Comparison of ENCODE assay signal across 27 cellular contexts in the genomic region with DNA sequence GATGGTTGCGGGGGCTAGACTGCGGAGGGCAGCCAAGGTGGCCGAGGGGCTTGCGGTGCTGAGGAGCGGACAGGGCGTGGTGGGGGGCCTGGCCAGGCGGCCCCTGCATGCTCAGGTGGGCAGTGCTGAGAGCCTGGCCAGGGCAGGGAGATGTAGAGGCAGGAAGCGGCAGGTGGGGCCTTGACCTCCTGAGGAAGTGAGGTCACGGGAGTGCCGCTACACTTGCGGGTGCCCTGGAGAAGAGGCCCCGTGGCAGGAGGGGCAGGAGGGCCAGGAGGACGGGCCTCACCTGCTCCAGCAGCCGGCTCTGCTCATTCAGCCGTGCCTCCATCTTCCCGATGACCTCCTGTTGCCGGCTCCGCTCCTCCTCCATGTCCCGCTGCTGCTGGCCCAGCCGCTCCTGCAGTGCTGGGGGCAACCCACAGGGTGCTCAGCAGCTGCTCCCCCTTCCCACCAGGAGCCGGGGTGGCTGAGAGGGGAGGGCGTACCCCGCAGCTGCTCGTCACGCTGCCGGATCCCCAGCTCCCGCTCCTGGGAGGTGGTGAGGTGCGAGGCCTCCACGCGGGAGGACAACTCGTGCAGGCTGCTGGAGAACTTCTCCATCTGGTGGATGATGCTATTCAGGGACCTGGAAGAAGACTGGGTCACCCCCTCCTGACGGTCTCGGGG. TPM values are rescaled to one million over a fixed set of nuclear protein-coding genes. Genes with fewer than 3 reads are reported as not detected.
A peak's percentile ranks its signal among the peaks of the same experiment; 100 is the strongest.
DNase-seq lines count a peak whose midpoint lies in the region; ATAC-seq and TF ChIP-seq lines count a peak whose summit lies in the region.
"Had no signal": no experiment of that assay in that cellular context is flagged by ENCODE, and none has a peak within 500 bp of the region (broad histone marks: within the 10 kb centered on the region; RNA-seq: fewer than 3 reads in every experiment).

No MANE protein-coding gene starts in this region.

- CTCF ChIA-PET in activated naive CD4-positive, alpha-beta T cell treated with anti-CD3 and anti-CD28 coated beads, Interleukin-2, amount 10 ng/mL, durations not matched to agents 7 days and 5 days (lab: Charles Lee) = interaction anchor here (1.0 to 1.4 kb wide), 3 partner anchors 10 to 97 kb away, joined by 3 to 4 read pairs (median 4); no protein-coding TSS in a partner anchor

- H3K4me3 Mint-ChIP-seq in activated naive CD4-positive, alpha-beta T cell treated with anti-CD3 and anti-CD28 coated beads, Interleukin-2, amount 10 ng/mL, durations not matched to agents 7 days and 5 days = no peak overlapping the region
- peak overlapping the region in 1 of 2 donors; percentile 44 for H3K4me3 Mint-ChIP-seq in effector memory CD8-positive, alpha-beta T cell
- H3K4me3 Mint-ChIP-seq in type B pancreatic cell (no peak overlapping the region), progenitor cell of endocrine pancreas (ENCODE audit: low read depth) (no peak overlapping the region)
- H3K4me3 Mint-ChIP-seq: activated naive CD8-positive, alpha-beta T cell treated with anti-CD3 and anti-CD28 coated beads for 36 hours; neural progenitor cell had no signal

- H3K27ac Mint-ChIP-seq in activated naive CD4-positive, alpha-beta T cell treated with anti-CD3 and anti-CD28 coated beads, Interleukin-2, amount 50 U/mL, for 72 hours = peak overlapping the region; percentile 9 to 56
- H3K27ac Mint-ChIP-seq in activated naive CD4-positive, alpha-beta T cell treated with anti-CD3 and anti-CD28 coated beads, Interleukin-2, amount 10 ng/mL, durations not matched to agents 7 days and 5 days = no peak overlapping the region
- peak overlapping the region; percentile 32 to 92 for H3K27ac Mint-ChIP-seq in effector memory CD8-positive, alpha-beta T cell
- peak overlapping the region; percentile 42 for H3K27ac Mint-ChIP-seq in type B pancreatic cell
- H3K27ac Mint-ChIP-seq in progenitor cell of endocrine pancreas = no peak overlapping the region
- H3K27ac Mint-ChIP-seq: activated naive CD8-positive, alpha-beta T cell treated with anti-CD3 and anti-CD28 coated beads for 36 hours; neural progenitor cell had no signal

- no peaks in the 10 kb centered on the region for H3K36me3 Mint-ChIP-seq in activated naive CD4-positive, alpha-beta T cell treated with anti-CD3 and anti-CD28 coated beads, Interleukin-2, amount 50 U/mL, for 72 hours
- H3K36me3 Mint-ChIP-seq in activated naive CD4-positive, alpha-beta T cell treated with anti-CD3 and anti-CD28 coated beads, Interleukin-2, amount 10 ng/mL, durations not matched to agents 7 days and 5 days = no peaks in the 10 kb centered on the region
- no peaks in the 10 kb centered on the region for H3K36me3 Mint-ChIP-seq in effector memory CD8-positive, alpha-beta T cell (ENCODE audit: insufficient read depth)
- H3K36me3 Mint-ChIP-seq in type B pancreatic cell (peaks cover 4% of the 10 kb centered on the region), progenitor cell of endocrine pancreas (ENCODE audit: insufficient read depth) (peaks cover 4% of the 10 kb centered on the region)

- ATAC-seq in activated naive CD4-positive, alpha-beta T cell treated with anti-CD3 and anti-CD28 coated beads, Interleukin-2, amount 50 U/mL, for 72 hours = no peak
- peak; percentile 70 for ATAC-seq in effector memory CD8-positive, alpha-beta T cell (replicated peaks)
- ATAC-seq in GM19023 (IDR thresholded peaks at IDR 0.05; ENCODE audit: unreplicated experiment) = no peak
- ATAC-seq: left ventricle myocardium superior, PC-3, sciatic nerve had no signal

- no peak for DNase-seq in activated naive CD4-positive, alpha-beta T cell treated with anti-CD3 and anti-CD28 coated beads, Interleukin-2, amount 50 U/mL, for 72 hours (ENCODE audit: low spot score in 2 of 2)
- DNase-seq in activated naive CD4-positive, alpha-beta T cell treated with anti-CD3 and anti-CD28 coated beads, Interleukin-2, amount 10 ng/mL, durations not matched to agents 7 days and 5 days = no peak
- no peak for DNase-seq in effector memory CD8-positive, alpha-beta T cell
- DNase-seq in type B pancreatic cell (ENCODE audit: extremely low spot score, unreplicated experiment) (no peak), iPS-NIHi7 (ENCODE audit: extremely low spot score) (no peak), progenitor cell of endocrine pancreas (ENCODE audit: low spot score, unreplicated experiment) (no peak)
- DNase-seq: activated CD4-positive, CD25-positive, alpha-beta regulatory T cell treated with anti-CD3 and anti-CD28 coated beads, Interleukin-2, amount 50 U/mL, for 72 hours; activated effector memory CD4-positive, alpha-beta T cell treated with Interleukin-2 at 50 U/mL for 16 hours; activated naive CD8-positive, alpha-beta T cell treated with anti-CD3 and anti-CD28 coated beads for 36 hours; caudate nucleus; COR-L47; cortex of kidney; DMS79; GDM1; GM23248; head of caudate nucleus; left ventricle myocardium superior; NCI-H1105 treated with DMSO at 0.1 percent for 48 hours; NCI-H187 treated with DMSO at 0.1 percent for 48 hours; PC-3; SK-N-SH; stomach had no signal

- no peak for TF ChIP-seq CTCF in type B pancreatic cell (conservative IDR thresholded peaks at IDR 0.05)
- TF ChIP-seq CTCF in progenitor cell of endocrine pancreas (IDR thresholded peaks at IDR 0.05; ENCODE audit: unreplicated experiment) = no peak

- H3K9me3 Mint-ChIP-seq in activated naive CD4-positive, alpha-beta T cell treated with anti-CD3 and anti-CD28 coated beads, Interleukin-2, amount 50 U/mL, for 72 hours = no peaks in the 10 kb centered on the region
- no peaks in the 10 kb centered on the region for H3K9me3 Mint-ChIP-seq in activated naive CD4-positive, alpha-beta T cell treated with anti-CD3 and anti-CD28 coated beads, Interleukin-2, amount 10 ng/mL, durations not matched to agents 7 days and 5 days
- no peaks in the 10 kb centered on the region for H3K9me3 Mint-ChIP-seq in effector memory CD8-positive, alpha-beta T cell
- H3K9me3 Mint-ChIP-seq in type B pancreatic cell (no peaks in the 10 kb centered on the region), progenitor cell of endocrine pancreas (ENCODE audit: low read depth) (no peaks in the 10 kb centered on the region)
- H3K9me3 Mint-ChIP-seq: activated naive CD8-positive, alpha-beta T cell treated with anti-CD3 and anti-CD28 coated beads for 36 hours; neural progenitor cell had no signal

- H3K27me3 Mint-ChIP-seq in activated naive CD4-positive, alpha-beta T cell treated with anti-CD3 and anti-CD28 coated beads, Interleukin-2, amount 10 ng/mL, durations not matched to agents 7 days and 5 days = no peaks in the 10 kb centered on the region
- no peaks in the 10 kb centered on the region for H3K27me3 Mint-ChIP-seq in effector memory CD8-positive, alpha-beta T cell
- H3K27me3 Mint-ChIP-seq in type B pancreatic cell = no peaks in the 10 kb centered on the region
- H3K27me3 Mint-ChIP-seq in progenitor cell of endocrine pancreas = no peaks in the 10 kb centered on the region
- H3K27me3 Mint-ChIP-seq: activated naive CD8-positive, alpha-beta T cell treated with anti-CD3 and anti-CD28 coated beads for 36 hours had no signal

- H3K27ac ChIP-seq in KOPT-K1 (ENCODE audit: low read depth, low read length, poor library complexity, severe bottlenecking) = peak overlapping the region; percentile 31
- H3K27ac ChIP-seq: GM23248, neural progenitor cell, stomach, vagina had no signal

- peaks cover 7% of the 10 kb centered on the region for H3K4me1 Mint-ChIP-seq in activated naive CD4-positive, alpha-beta T cell treated with anti-CD3 and anti-CD28 coated beads, Interleukin-2, amount 10 ng/mL, durations not matched to agents 7 days and 5 days
- H3K4me1 Mint-ChIP-seq in effector memory CD8-positive, alpha-beta T cell (ENCODE audit: low read depth in 2 of 2) = peaks cover 0 to 8% of the 10 kb centered on the region in 2 donors
- H3K4me1 Mint-ChIP-seq in type B pancreatic cell (ENCODE audit: unreplicated experiment) (peaks cover 4% of the 10 kb centered on the region), progenitor cell of endocrine pancreas (ENCODE audit: low read depth) (no peaks in the 10 kb centered on the region)
- H3K4me1 Mint-ChIP-seq: activated naive CD8-positive, alpha-beta T cell treated with anti-CD3 and anti-CD28 coated beads for 36 hours; neural progenitor cell had no signal

- peaks cover 62% of the 10 kb centered on the region for H3K36me3 ChIP-seq in KOPT-K1 (ENCODE audit: insufficient read depth, low read length)
- H3K36me3 ChIP-seq: neural progenitor cell, vagina had no signal

- no peaks in the 10 kb centered on the region for H3K9me3 ChIP-seq in KOPT-K1 (ENCODE audit: insufficient read depth, low read length, poor library complexity, severe bottlenecking)
- H3K9me3 ChIP-seq: SK-N-SH, stomach, vagina had no signal

RNA-seq across cellular contexts. Expression of gene MRPL38, which starts 12.9 kb away (rescaled TPM):
- total RNA-seq in activated naive CD4-positive, alpha-beta T cell treated with anti-CD3 and anti-CD28 coated beads, Interleukin-2, amount 50 U/mL, for 72 hours = 100 to 1,000 TPM; 101 to 105 TPM
- total RNA-seq in type B pancreatic cell (ENCODE audit: low replicate concordance) (93.5 and 113 TPM in 2 replicates), progenitor cell of endocrine pancreas (82.7 and 94.0 TPM in 2 replicates)

RNA-seq across cellular contexts. Expression of gene TRIM65, which starts 20.8 kb away (rescaled TPM):
- total RNA-seq in activated naive CD4-positive, alpha-beta T cell treated with anti-CD3 and anti-CD28 coated beads, Interleukin-2, amount 50 U/mL, for 72 hours = 10 to 100 TPM; 16.2 to 31.9 TPM
- total RNA-seq in type B pancreatic cell (ENCODE audit: low replicate concordance) = 8.1 and 19.0 TPM in 2 replicates
- total RNA-seq in progenitor cell of endocrine pancreas = 13.9 and 17.1 TPM in 2 replicates

RNA-seq across cellular contexts. Expression of gene FBF1, which starts 23.3 kb away (rescaled TPM):
- 10 to 100 TPM; 13.3 to 20.6 TPM for total RNA-seq in activated naive CD4-positive, alpha-beta T cell treated with anti-CD3 and anti-CD28 coated beads, Interleukin-2, amount 50 U/mL, for 72 hours
- total RNA-seq in type B pancreatic cell (ENCODE audit: low replicate concordance) (18.7 and 27.5 TPM in 2 replicates), progenitor cell of endocrine pancreas (24.8 and 29.9 TPM in 2 replicates)

RNA-seq across cellular contexts. Expression of gene TRIM47, which starts 39.2 kb away (rescaled TPM):
- total RNA-seq in activated naive CD4-positive, alpha-beta T cell treated with anti-CD3 and anti-CD28 coated beads, Interleukin-2, amount 50 U/mL, for 72 hours = 10 to 100 TPM; 11.5 to 26.2 TPM
- total RNA-seq in type B pancreatic cell (ENCODE audit: low replicate concordance) = 1.9 and 3.1 TPM in 2 replicates
- total RNA-seq in progenitor cell of endocrine pancreas = 0.42 and 1.0 TPM in 2 replicates

Comparison
In these comparisons a context has a peak if more than half of its experiments do, and no peak if none do; other contexts are left out.
1. H3K27ac Mint-ChIP-seq: peak in activated naive CD4-positive, alpha-beta T cell treated with anti-CD3 and anti-CD28 coated beads, Interleukin-2, amount 50 U/mL, for 72 hours (2 of 2), effector memory CD8-positive, alpha-beta T cell (2 of 2) and type B pancreatic cell (single experiment); none in activated naive CD4-positive, alpha-beta T cell treated with anti-CD3 and anti-CD28 coated beads, Interleukin-2, amount 10 ng/mL, durations not matched to agents 7 days and 5 days (single experiment) and progenitor cell of endocrine pancreas (single experiment).